14 cellular contexts compared by ENCODE assay signal in genomic region chr10:78889536-78890063, GRCh38.
"Had no signal": no experiment of that assay in that cellular context is flagged by ENCODE, and none has a peak within 500 bp of the region (broad histone marks: within the 10 kb centered on the region; RNA-seq: fewer than 3 reads in every experiment).

No MANE protein-coding gene starts in this region.

- H3K4me1 ChIP-seq: lower lobe of right lung, testis, upper lobe of right lung had no signal

- DNase-seq: activated B cell treated with CpG ODN at 0.5 μM for 24 hours; activated CD4-positive, alpha-beta memory T cell treated with anti-CD3 and anti-CD28 coated beads for 36 hours; activated CD4-positive, alpha-beta T cell treated with anti-CD3 and anti-CD28 coated beads for 4 hours; activated naive CD8-positive, alpha-beta T cell treated with anti-CD3 and anti-CD28 coated beads for 36 hours; activated T-cell treated with anti-CD3 and anti-CD28 coated beads for 4 hours; amniotic stem cell; effector CD8-positive, alpha-beta T cell; hippocampal formation; left cardiac atrium; lower lobe of right lung; spleen; stimulated activated CD4-positive, alpha-beta T cell treated with anti-CD3 and anti-CD28 coated beads, Interleukin-4, amount 100 ng/mL, for 4 hours; testis; upper lobe of right lung had no signal

- H3K36me3 ChIP-seq: lower lobe of right lung, spleen, upper lobe of right lung had no signal

- H3K27ac ChIP-seq: lower lobe of right lung, spleen, testis, upper lobe of right lung had no signal

- ATAC-seq: left cardiac atrium, lower lobe of right lung, upper lobe of right lung had no signal

- H3K9me3 ChIP-seq: testis had no signal

- H3K4me3 ChIP-seq: lower lobe of right lung, spleen, testis, upper lobe of right lung had no signal

- H3K27me3 ChIP-seq: testis, upper lobe of right lung had no signal
